ENCODE assay signal across 1 cellular context in genomic region chr6:52761673-52762491, GRCh38.
TF ChIP-seq lines count a peak whose summit lies in the region.
"Not testable (repeated sequence)": the region's sequence is repeated elsewhere in the genome, so short reads cannot be mapped to it uniquely, and the experiment has no call there.

No MANE protein-coding gene starts in this region.

TF ChIP-seq in HepG2, 621 proteins besides CTCF, POLR2A, EP300 and RAD21 (continued from another document):
- TF ChIP-seq ZNF276 (CRISPR knock-in tag; IDR thresholded peaks at IDR 0.05; ENCODE audit: low read depth) (0 out of 2 replicates have a peak, but pooled peaks have one; percentile 32), HHEX (CRISPR knock-in tag; IDR thresholded peaks at IDR 0.05) (peak; percentile 10; the same call in 1 of the 2 replicates), ATF1 (CRISPR knock-in tag; IDR thresholded peaks at IDR 0.05) (peak; percentile 23; the same call in 1 of the 2 replicates), FOXA3 (CRISPR knock-in tag; IDR thresholded peaks at IDR 0.05) (peak; percentile 92), HOXA3 (CRISPR knock-in tag; IDR thresholded peaks at IDR 0.05) (peak; percentile 72), MIXL1 (CRISPR knock-in tag; IDR thresholded peaks at IDR 0.05) (peak; percentile 88), RARA (CRISPR knock-in tag; IDR thresholded peaks at IDR 0.05) (0 out of 2 replicates have a peak, but pooled peaks have one; percentile 38), TEAD3 (CRISPR knock-in tag; optimal IDR thresholded peaks at IDR 0.05; ENCODE audit: borderline replicate concordance) (peak; percentile 84), HNF4G (IDR thresholded peaks at IDR 0.05; ENCODE audit: borderline replicate concordance, low read depth, low read length) (0 out of 2 replicates have a peak, but pooled peaks have one; percentile 9), CC2D1A (CRISPR knock-in tag; IDR thresholded peaks at IDR 0.05) (0 out of 2 replicates have a peak, but pooled peaks have one; percentile 48), ERF (CRISPR knock-in tag; IDR thresholded peaks at IDR 0.05) (peak; percentile 72; the same call in 1 of the 2 replicates), ZKSCAN8 (CRISPR knock-in tag; IDR thresholded peaks at IDR 0.05; ENCODE audit: borderline replicate concordance) (peak; percentile 60; the same call in 1 of the 2 replicates), LCORL (IDR thresholded peaks at IDR 0.05) (peak; percentile 52; the same call in 1 of the 2 replicates), LCORL (CRISPR knock-in tag; IDR thresholded peaks at IDR 0.05) (peak; percentile 84), SMAD3 (CRISPR knock-in tag; IDR thresholded peaks at IDR 0.05) (0 out of 2 replicates have a peak, but pooled peaks have one; percentile 10), NCOA2 (CRISPR knock-in tag; IDR thresholded peaks at IDR 0.05) (peak; percentile 72), ZNF724P (CRISPR knock-in tag; IDR thresholded peaks at IDR 0.05; ENCODE audit: borderline replicate concordance) (0 out of 2 replicates have a peak, but pooled peaks have one; percentile 31), HNF1A (IDR thresholded peaks at IDR 0.05; ENCODE audit: low read depth) (peak; percentile 78), HNF1A (CRISPR knock-in tag; IDR thresholded peaks at IDR 0.05; ENCODE audit: borderline replicate concordance) (peak; percentile 92; the same call in 1 of the 2 replicates), POGZ (CRISPR knock-in tag; IDR thresholded peaks at IDR 0.05) (peak; percentile 82), NCOA1 (CRISPR knock-in tag; IDR thresholded peaks at IDR 0.05) (0 out of 2 replicates have a peak, but pooled peaks have one; percentile 52), NR2F6 (IDR thresholded peaks at IDR 0.05) (0 out of 2 replicates have a peak, but pooled peaks have one; percentile 16), NR2F6 (CRISPR knock-in tag; IDR thresholded peaks at IDR 0.05) (peak; percentile 43; the same call in 1 of the 2 replicates)
- not testable (repeated sequence) for TF ChIP-seq HNF4G (CRISPR knock-in tag; IDR thresholded peaks at IDR 0.05; ENCODE audit: borderline replicate concordance, low read depth)
TF ChIP-seq in HepG2: peak in this region for 125; not testable (repeated sequence) for 496.
